In genomic region chr2:113216321-113216720, GRCh38 we compare ENCODE assay signal across 15 cellular contexts. TPM values are rescaled to one million over a fixed set of nuclear protein-coding genes. Genes with fewer than 3 reads are reported as not detected.
DNase-seq lines count a peak whose midpoint lies in the region; ATAC-seq and TF ChIP-seq lines count a peak whose summit lies in the region.
"Had no signal": no experiment of that assay in that cellular context is flagged by ENCODE, and none has a peak within 500 bp of the region (broad histone marks: within the 10 kb centered on the region; RNA-seq: fewer than 3 reads in every experiment).

No MANE protein-coding gene starts in this region.

- no peak overlapping the region for H3K23ac ChIP-seq in H9 (ENCODE audit: insufficient read length, low read depth, low read length)

- no peak overlapping the region for H3K9ac ChIP-seq in H9 (ENCODE audit: extremely low read depth, insufficient read length, low read length)

- no peak overlapping the region for H2BK5ac ChIP-seq in H9 (ENCODE audit: insufficient read length, low read length)

- H3K27me3 ChIP-seq in right atrium auricular region (no peaks in the 10 kb centered on the region), lower lobe of right lung (ENCODE audit: low read depth) (no peaks in the 10 kb centered on the region), H9 (ENCODE audit: insufficient read depth, low read length) (no peaks in the 10 kb centered on the region)

- DNase-seq in right atrium auricular region (ENCODE audit: low spot score) (no peak), Right ventricle myocardium inferior (ENCODE audit: missing footprints) (no peak), lower lobe of right lung (no peak), renal cortical epithelial cell (ENCODE audit: low read depth) (peak; percentile 5), H9 (no peak), EL (no peak), AG08395 (ENCODE audit: low spot score) (no peak)
- DNase-seq in activated naive CD4-positive, alpha-beta T cell (lab: John Stamatoyannopoulos, UW): no peak
- DNase-seq: CD4-positive, alpha-beta memory T cell; GOT3; KBM-7; NCI-H1092; NCI-H1694 treated with DMSO at 0.1 percent for 48 hours; PC-9 had no signal

- no peak overlapping the region for H2AFZ ChIP-seq in H9 (ENCODE audit: low read length)
- H2AFZ ChIP-seq: PC-9 had no signal

- H3K4me3 ChIP-seq in right atrium auricular region (no peak overlapping the region), lower lobe of right lung (no peak overlapping the region)
- H3K4me3 ChIP-seq: PC-9 had no signal

- no peaks in the 10 kb centered on the region for H3K79me1 ChIP-seq in H9 (ENCODE audit: insufficient read depth, low read depth, low read length, poor library complexity, severe bottlenecking)

- no peak overlapping the region for H3K4ac ChIP-seq in H9 (ENCODE audit: low read depth, low read length)

- H3K27me3 Mint-ChIP-seq in H9 (ENCODE audit: low read depth): peaks cover 5% of the 10 kb centered on the region
- H3K27me3 Mint-ChIP-seq: CD4-positive, alpha-beta memory T cell had no signal

- H3K4me3 Mint-ChIP-seq in H9: no peak overlapping the region
- H3K4me3 Mint-ChIP-seq: CD4-positive, alpha-beta memory T cell had no signal

- H4K20me1 ChIP-seq in H9 (ENCODE audit: control insufficient read depth, insufficient read depth, insufficient read length): no peaks in the 10 kb centered on the region

- no peak for TF ChIP-seq CTCF in right atrium auricular region (IDR thresholded peaks at IDR 0.05)
- no peak for TF ChIP-seq CTCF in lower lobe of right lung (IDR thresholded peaks at IDR 0.05)
- no peak for TF ChIP-seq CTCF in H9 (conservative IDR thresholded peaks at IDR 0.05)

- H3K18ac ChIP-seq in H9 (ENCODE audit: insufficient read length, low read depth, low read length): no peak overlapping the region

- no peaks in the 10 kb centered on the region for H3K36me3 Mint-ChIP-seq in H9 (ENCODE audit: insufficient read depth in 1 of 3, low read depth in 3 of 3)
- H3K36me3 Mint-ChIP-seq: CD4-positive, alpha-beta memory T cell had no signal

- no peak overlapping the region for H2BK20ac ChIP-seq in H9 (ENCODE audit: low read depth, low read length, poor library complexity, severe bottlenecking)

- no peak overlapping the region for H3T11ph ChIP-seq in H9 (ENCODE audit: low read length)

- H3K4me1 ChIP-seq in right atrium auricular region: peaks cover 0 to 51% of the 10 kb centered on the region in 2 donors
- peaks cover 58% of the 10 kb centered on the region for H3K4me1 ChIP-seq in lower lobe of right lung
- H3K4me1 ChIP-seq in H9 (ENCODE audit: insufficient read depth, low read length): no peaks in the 10 kb centered on the region; the same call in 1 of the 2 replicates

- H3K79me2 ChIP-seq in H9 (ENCODE audit: insufficient read depth, low read length): no peaks in the 10 kb centered on the region

- no peak overlapping the region for H2BK12ac ChIP-seq in H9 (ENCODE audit: insufficient read length, low read depth, low read length)

- no peak overlapping the region for H4K5ac ChIP-seq in H9 (ENCODE audit: insufficient read length, low read depth, low read length)

- H3K14ac ChIP-seq in H9 (ENCODE audit: insufficient read depth, low read length): no peak overlapping the region

- peaks cover 24 to 55% of the 10 kb centered on the region in 2 experiments for H3K4me1 Mint-ChIP-seq in H9

- H3K9me3 Mint-ChIP-seq in H9: no peaks in the 10 kb centered on the region
- H3K9me3 Mint-ChIP-seq: CD4-positive, alpha-beta memory T cell had no signal

- H2BK15ac ChIP-seq in H9 (ENCODE audit: low read depth, low read length): no peak overlapping the region

- H3K9me3 ChIP-seq in right atrium auricular region (no peaks in the 10 kb centered on the region), lower lobe of right lung (no peaks in the 10 kb centered on the region), H9 (ENCODE audit: control insufficient read depth, low read depth, low read length) (no peaks in the 10 kb centered on the region)

- H3K27ac ChIP-seq in right atrium auricular region: peak overlapping the region; percentile 68 to 73
- peak overlapping the region; percentile 76 for H3K27ac ChIP-seq in lower lobe of right lung
- no peak overlapping the region for H3K27ac ChIP-seq in H9 (ENCODE audit: insufficient read length, low read depth, low read length)
- H3K27ac ChIP-seq: HL-60, PC-9 had no signal

- H4K8ac ChIP-seq in H9 (replicated peaks; ENCODE audit: insufficient read length, low read depth, low read length): no peak overlapping the region

- H3K36me3 ChIP-seq in right atrium auricular region (no peaks in the 10 kb centered on the region), lower lobe of right lung (no peaks in the 10 kb centered on the region)

- no peak overlapping the region for H3K4me2 ChIP-seq in H9 (ENCODE audit: insufficient read depth, insufficient read length, low read length)
- H3K4me2 ChIP-seq: PC-9 had no signal

- no peak overlapping the region for H2BK120ac ChIP-seq in H9 (ENCODE audit: low read depth, low read length, poor library complexity, severe bottlenecking)

- WGBS in H9 (ENCODE audit: extremely low coverage, insufficient read length, low lambda C conversion rate): no CpG with 5 or more reads among the region's 2 CpGs

- ATAC-seq in Right ventricle myocardium inferior (no peak), lower lobe of right lung (no peak)

- intact Hi-C loops in Right ventricle myocardium inferior (cut with DNase I) (no loop called here), lower lobe of right lung (cut with DNase I) (no loop called here)

- H3K23me2 ChIP-seq in H9 (ENCODE audit: insufficient read length, low read depth, low read length, poor library complexity, severe bottlenecking): no peaks in the 10 kb centered on the region

- H3K56ac ChIP-seq in H9 (ENCODE audit: insufficient read length, low read depth, low read length): no peak overlapping the region

- no peak overlapping the region for H2AK5ac ChIP-seq in H9 (ENCODE audit: insufficient read length, low read length)

- H3K27ac Mint-ChIP-seq in H9: no peak overlapping the region

- no peak overlapping the region for H4K91ac ChIP-seq in H9 (ENCODE audit: insufficient read length, low read depth, low read length)

RNA-seq across cellular contexts. Expression of gene PSD4, which starts 42.5 kb away (rescaled TPM):
- 1 to 10 TPM; 2.4 to 4.5 TPM for total RNA-seq in right atrium auricular region
- total RNA-seq in Right ventricle myocardium inferior: 3.4 TPM
- total RNA-seq in lower lobe of right lung: 43.2 TPM
- 13.5 and 28.7 TPM in 2 replicates for total RNA-seq in renal cortical epithelial cell
- 1.0 and 1.5 TPM in 2 replicates for total RNA-seq in H9 (2021)
